14 cellular contexts compared by ENCODE assay signal in genomic region chr3:75630887-75631535, GRCh38. TPM values are rescaled to one million over a fixed set of nuclear protein-coding genes. Genes with fewer than 3 reads are reported as not detected.
"Had no signal": no experiment of that assay in that cellular context is flagged by ENCODE, and none has a peak within 500 bp of the region (broad histone marks: within the 10 kb centered on the region; RNA-seq: fewer than 3 reads in every experiment).

No MANE protein-coding gene starts in this region.

RNA-seq across cellular contexts. Expression of gene FRG2C, which starts 33.1 kb away (rescaled TPM):
- total RNA-seq: activated B cell treated with CpG ODN at 0.5 μM for 24 hours; activated CD4-positive, alpha-beta memory T cell treated with anti-CD3 and anti-CD28 coated beads for 36 hours; activated CD4-positive, alpha-beta memory T cell treated with anti-CD3 and anti-CD28 coated beads, Interleukin-2, amount 10 ng/mL, durations not matched to agents 7 days and 5 days; activated CD4-positive, alpha-beta T cell treated with anti-CD3 and anti-CD28 coated beads for 36 hours; activated CD4-positive, alpha-beta T cell treated with anti-CD3 and anti-CD28 coated beads, Interleukin-2, amount 10 ng/mL, durations not matched to agents 24 days and 14 days; activated CD4-positive, alpha-beta T cell treated with anti-CD3 and anti-CD28 coated beads, Interleukin-2, amount 10 ng/mL, durations not matched to agents 7 days and 5 days; activated CD8-positive, alpha-beta memory T cell treated with anti-CD3 and anti-CD28 coated beads for 36 hours; activated CD8-positive, alpha-beta memory T cell treated with anti-CD3 and anti-CD28 coated beads, Interleukin-2, amount 10 ng/mL, durations not matched to agents 7 days and 5 days; activated CD8-positive, alpha-beta T cell treated with anti-CD3 and anti-CD28 coated beads for 36 hours; activated CD8-positive, alpha-beta T cell treated with anti-CD3 and anti-CD28 coated beads, Interleukin-2, amount 10 ng/mL, durations not matched to agents 7 days and 5 days; T-cell; T-helper 1 cell treated with Interleukin-12 subunit alpha and Interleukin-12 subunit beta and Interleukin-4 antibody, amounts not matched to agents 30 ng/mL and 1 ng/mL, for 36 hours; T-helper 17 cell; T-helper 2 cell treated with Interferon-gamma antibody and Interleukin-4, amounts not matched to agents 100 ng/mL and 5 ng/mL, for 36 hours had no signal
